In the genomic region with DNA sequence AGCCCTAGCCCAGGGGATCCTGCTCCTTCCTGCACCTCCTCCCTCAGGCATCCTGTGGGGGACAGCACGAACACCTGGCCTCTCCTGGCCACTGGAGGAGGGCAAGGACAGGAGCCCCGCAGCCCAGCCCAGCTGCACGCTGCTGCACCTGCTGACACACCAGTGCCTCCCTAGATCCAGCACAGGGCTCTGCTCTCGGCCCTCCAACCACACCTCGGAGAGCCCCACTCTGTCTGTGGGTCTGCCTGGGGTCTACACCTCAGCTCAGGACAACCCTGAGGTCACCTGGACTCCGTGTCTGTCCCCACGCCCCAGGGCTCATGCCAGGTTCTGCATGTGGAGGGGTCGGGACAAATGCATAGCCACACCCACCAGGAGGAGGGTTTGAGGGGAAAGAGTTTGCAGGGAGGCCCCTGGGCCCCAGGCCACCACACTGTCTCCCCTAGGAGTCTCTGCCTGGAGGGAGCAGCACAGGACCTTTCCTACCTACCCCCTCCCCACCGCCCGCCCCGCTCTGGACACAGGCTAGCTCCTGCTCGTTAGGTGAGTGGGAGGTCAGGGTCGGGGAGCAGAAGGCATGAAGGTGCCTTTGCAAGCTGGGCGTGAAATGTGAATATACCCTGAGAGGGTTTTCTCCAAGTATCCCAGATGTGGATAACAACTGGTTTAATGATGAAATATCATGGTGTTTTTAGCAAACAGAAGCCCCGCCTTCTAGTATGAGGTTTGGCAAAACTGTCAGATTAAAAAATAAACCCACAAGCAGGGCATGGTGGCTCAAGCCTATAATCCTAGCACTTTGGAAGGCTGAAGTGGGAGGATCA, we compare ENCODE assay signal across 10 cellular contexts. TPM values are rescaled to one million over a fixed set of nuclear protein-coding genes. Genes with fewer than 3 reads are reported as not detected.
DNase-seq lines count a peak whose midpoint lies in the region; ATAC-seq and TF ChIP-seq lines count a peak whose summit lies in the region.
"Had no signal": no experiment of that assay in that cellular context is flagged by ENCODE, and none has a peak within 500 bp of the region (broad histone marks: within the 10 kb centered on the region; RNA-seq: fewer than 3 reads in every experiment).

No MANE protein-coding gene starts in this region.

- peak overlapping the region; percentile 47 for H3K4me3 Mint-ChIP-seq in neural crest cell

- no peak overlapping the region for H3K9ac ChIP-seq in HCT116 (ENCODE audit: low read length)

- H4K20me1 ChIP-seq in HCT116 (ENCODE audit: insufficient read depth), result no peaks in the 10 kb centered on the region

- H3K27me3 ChIP-seq in HCT116 (ENCODE audit: insufficient read depth, low read length), result no peaks in the 10 kb centered on the region

- CTCF ChIA-PET in HCT116 (lab: Charles Lee), result no interaction called here

- no peaks in the 10 kb centered on the region for H3K9me3 ChIP-seq in HCT116 (ENCODE audit: control insufficient read depth in 1 of 2, insufficient read depth in 1 of 2, low read depth in 1 of 2, low read length in 2 of 2)

- no peak overlapping the region for H2AFZ ChIP-seq in HCT116 (ENCODE audit: low read depth, low read length, poor library complexity, severe bottlenecking)

- POLR2A ChIA-PET in HCT116 (lab: Charles Lee), result no interaction called here

- no peak overlapping the region for H3K27ac Mint-ChIP-seq in neural crest cell (ENCODE audit: unreplicated experiment)

- RAD21 ChIA-PET in HCT116 (lab: Charles Lee; ENCODE audit: low non-redundant PET in 1 of 2, low total read pairs in 2 of 2, uncharacterized antibody in 2 of 2, unreplicated experiment in 2 of 2), result no interaction called here

- intact Hi-C loops in HCT116 (cut with micrococcal nuclease), result no loop called here

- H3K9me3 Mint-ChIP-seq in neural crest cell, result peaks cover 8% of the 10 kb centered on the region

- H3K36me3 ChIP-seq in HCT116 (ENCODE audit: control insufficient read depth in 1 of 2, insufficient read depth in 2 of 2, low read length in 2 of 2), result no peaks in the 10 kb centered on the region

- H3K4me3 ChIP-seq in HCT116 (replicated peaks in 1 of 2; ENCODE audit: low read depth in 1 of 2, low read length in 2 of 2), result no peak overlapping the region
- H3K4me3 ChIP-seq: lung had no signal

- no peaks in the 10 kb centered on the region for H3K79me2 ChIP-seq in HCT116 (ENCODE audit: insufficient read depth, low read length)

- H3K27ac ChIP-seq in HCT116 (ENCODE audit: low read depth, low read length) (no peak overlapping the region), caudate nucleus (ENCODE audit: low read depth, low read length) (no peak overlapping the region)

- H3K9me2 ChIP-seq in HCT116 (ENCODE audit: insufficient read depth), result no peaks in the 10 kb centered on the region

- 0 out of 2 replicates have a peak, but pooled peaks have one; percentile 16 for ATAC-seq in HCT116

- H3K36me3 Mint-ChIP-seq in neural crest cell (ENCODE audit: low read depth), result peaks cover 7% of the 10 kb centered on the region

- BruUV-seq in HCT116 (replicated peaks; lab: Mats Ljungman, UMichigan), result no TSS peak

- TF ChIP-seq CTCF in HCT116 (IDR thresholded peaks at IDR 0.05 in 2 of 3, conservative IDR thresholded peaks at IDR 0.05 in 1 of 3; ENCODE audit: borderline replicate concordance in 1 of 3, insufficient read depth in 1 of 3, low read depth in 2 of 3, low read length in 2 of 3), result no peak
- no peak for TF ChIP-seq CTCF in neural crest cell (conservative IDR thresholded peaks at IDR 0.05)

- TF ChIP-seq POLR2A in HCT116 (IDR thresholded peaks at IDR 0.05; ENCODE audit: borderline replicate concordance, extremely low read depth, insufficient read depth, insufficient read length), result no peak

- DNase-seq in DMS79 treated with DMSO at 0.1 percent for 48 hours (lab: John Stamatoyannopoulos, UW) (peak; percentile 6), DMS79 (lab: John Stamatoyannopoulos, UW) (no peak), HCT116 (ENCODE audit: low read depth, low spot score) (no peak), amniotic epithelial cell (ENCODE audit: low read depth) (peak; percentile 33), neural crest cell (ENCODE audit: low read depth, low spot score) (no peak), NCI-H2196 (lab: John Stamatoyannopoulos, UW; ENCODE audit: unreplicated experiment) (no peak), occipital lobe (lab: John Stamatoyannopoulos, UW) (no peak), caudate nucleus (lab: John Stamatoyannopoulos, UW) (no peak)
- DNase-seq: NCI-H1092 had no signal

- no peak for TF ChIP-seq RAD21 in HCT116 (IDR thresholded peaks at IDR 0.05; ENCODE audit: low read depth)

- H3K27me3 Mint-ChIP-seq in neural crest cell (ENCODE audit: low read depth), result no peaks in the 10 kb centered on the region

- peaks cover 0 to 11% of the 10 kb centered on the region in 2 experiments; a peak in 1 of 4 replicates for H3K4me1 ChIP-seq in HCT116 (ENCODE audit: control insufficient read depth in 1 of 2, insufficient read depth in 2 of 2, low read length in 2 of 2)

- peaks cover 13% of the 10 kb centered on the region for H3K4me1 Mint-ChIP-seq in neural crest cell

- H3K4me2 ChIP-seq in HCT116 (ENCODE audit: low read length), result no peak overlapping the region

TF ChIP-seq in HCT116, 20 proteins besides CTCF, POLR2A, EP300 and RAD21:
- TF ChIP-seq EZH2 (IDR thresholded peaks at IDR 0.05), result no peak
- TF ChIP-seq FOSL1 (IDR thresholded peaks at IDR 0.05; ENCODE audit: low read depth), result no peak
- TF ChIP-seq EGR1 (IDR thresholded peaks at IDR 0.05; ENCODE audit: low read depth), result no peak
- TF ChIP-seq, protein P1, sequence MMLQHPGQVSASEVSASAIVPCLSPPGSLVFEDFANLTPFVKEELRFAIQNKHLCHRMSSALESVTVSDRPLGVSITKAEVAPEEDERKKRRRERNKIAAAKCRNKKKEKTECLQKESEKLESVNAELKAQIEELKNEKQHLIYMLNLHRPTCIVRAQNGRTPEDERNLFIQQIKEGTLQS (IDR thresholded peaks at IDR 0.05), result no peak
- no peak for TF ChIP-seq TCF7L2 (IDR thresholded peaks at IDR 0.05; ENCODE audit: borderline replicate concordance, extremely low read depth, insufficient read depth, insufficient read length)

RNA-seq across cellular contexts. Expression of gene PWWP2B, which starts 7.2 kb away (rescaled TPM):
- 13.9 TPM for total RNA-seq in HCT116 (2021; ENCODE audit: unreplicated experiment)
- 7.3 and 7.9 TPM in 2 replicates for polyA plus RNA-seq in HCT116 (2012)
- 14.2 and 15.3 TPM in 2 replicates for total RNA-seq in neural crest cell
- total RNA-seq in occipital lobe, result 5.6 TPM

RNA-seq across cellular contexts. Expression of gene LRRC27, which starts 57.9 kb away (rescaled TPM):
- total RNA-seq in HCT116 (2021; ENCODE audit: unreplicated experiment), result 4.1 TPM
- 1.7 and 2.7 TPM in 2 replicates for polyA plus RNA-seq in HCT116 (2012)
- 18.3 and 21.9 TPM in 2 replicates for total RNA-seq in neural crest cell
- 22.8 TPM for total RNA-seq in occipital lobe

Comparison
In these comparisons a context has a peak if more than half of its experiments do, and no peak if none do; other contexts are left out.
1. DNase-seq: peak in DMS79 treated with DMSO at 0.1 percent for 48 hours (single experiment) and amniotic epithelial cell (single experiment); none in DMS79 (single experiment), HCT116 (single experiment), neural crest cell (single experiment), NCI-H2196 (single experiment), occipital lobe (single experiment) and caudate nucleus (0 of 61).